Comparison of ENCODE assay signal across 22 cellular contexts in the genomic region with DNA sequence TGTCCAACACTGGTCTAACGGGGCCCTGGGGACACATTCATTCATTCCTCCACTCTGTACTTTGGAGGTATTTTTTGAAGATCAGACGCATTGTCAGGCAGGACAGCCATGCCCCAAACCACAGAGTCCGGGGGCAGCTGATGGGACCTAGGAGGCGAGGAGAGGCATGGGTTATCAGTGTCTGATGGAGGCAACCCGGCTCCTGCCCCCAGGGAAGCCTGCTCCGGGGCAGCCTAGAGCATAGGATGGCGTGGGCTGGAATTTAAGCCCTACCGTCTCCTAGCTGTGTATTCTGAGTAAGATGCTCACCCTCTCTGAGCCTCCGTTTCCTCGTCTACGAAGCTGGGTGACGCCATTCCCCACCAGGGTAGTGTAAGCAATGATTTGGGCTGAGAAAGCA. TPM values are rescaled to one million over a fixed set of nuclear protein-coding genes. Genes with fewer than 3 reads are reported as not detected.
DNase-seq lines count a peak whose midpoint lies in the region; ATAC-seq, FAIRE-seq and TF ChIP-seq lines count a peak whose summit lies in the region.
"Had no signal": no experiment of that assay in that cellular context is flagged by ENCODE, and none has a peak within 500 bp of the region (broad histone marks: within the 10 kb centered on the region; RNA-seq: fewer than 3 reads in every experiment).

No MANE protein-coding gene starts in this region.

- no peak overlapping the region for H3K27ac Mint-ChIP-seq in natural killer cell treated with Interleukin-12 subunit alpha and Interleukin-12 subunit beta and Interleukin-15 and Interleukin-18, amount 100 ng/mL, for 72 hours
- H3K27ac Mint-ChIP-seq in neural progenitor cell: no peak overlapping the region

- no peak overlapping the region for H3K4me3 ChIP-seq in HepG2 (replicated peaks in 1 of 3; ENCODE audit: insufficient read depth in 1 of 3, low read depth in 2 of 3, low read length in 3 of 3)
- no peak overlapping the region for H3K4me3 ChIP-seq in osteoblast (ENCODE audit: insufficient read depth, low read length)
- no peak overlapping the region for H3K4me3 ChIP-seq in testis
- H3K4me3 ChIP-seq in neural progenitor cell: no peak overlapping the region
- H3K4me3 ChIP-seq: BLaER1, MG63 had no signal

- H3K9ac ChIP-seq in HepG2 (ENCODE audit: insufficient read depth, low read depth, low read length) (no peak overlapping the region), neural progenitor cell (no peak overlapping the region)
- H3K9ac ChIP-seq: BLaER1 had no signal

- H3K27me3 ChIP-seq in HepG2 (ENCODE audit: control insufficient read depth in 1 of 2, insufficient read depth in 2 of 2, low read length in 2 of 2): peaks cover 1 to 6% of the 10 kb centered on the region in 2 experiments; a peak in 2 of 5 replicates
- H3K27me3 ChIP-seq in osteoblast (ENCODE audit: insufficient read depth, low read length): no peaks in the 10 kb centered on the region
- no peaks in the 10 kb centered on the region for H3K27me3 ChIP-seq in testis
- H3K27me3 ChIP-seq in neural progenitor cell: no peaks in the 10 kb centered on the region
- H3K27me3 ChIP-seq: BLaER1, MG63 had no signal

- no peak overlapping the region for H3K4me3 Mint-ChIP-seq in natural killer cell treated with Interleukin-12 subunit alpha and Interleukin-12 subunit beta and Interleukin-15 and Interleukin-18, amount 100 ng/mL, for 72 hours
- no peak overlapping the region for H3K4me3 Mint-ChIP-seq in neural progenitor cell
- H3K4me3 Mint-ChIP-seq: CD4-positive, CD25-positive, alpha-beta regulatory T cell had no signal

- FAIRE-seq in HepG2 (lab: Jason Lieb, UNC): no peak
- FAIRE-seq: A204.1, GM19239, H54 had no signal

- WGBS in HepG2 (ENCODE audit: low lambda C conversion rate): 46% methylated on average over 9 of the region's 12 CpGs
- WGBS in testis, 2 donors: 88 to 98% methylated on average over 10 to 12 of the region's 12 CpGs

- no peak for TF ChIP-seq RAD21 in HepG2 (CRISPR knock-in tag; IDR thresholded peaks at IDR 0.05)

- H3K27ac ChIP-seq in RWPE1: peak overlapping the region; percentile 63
- H3K27ac ChIP-seq in HepG2 (ENCODE audit: extremely low read length, insufficient read depth, low read length): no peak overlapping the region
- no peak overlapping the region for H3K27ac ChIP-seq in osteoblast (ENCODE audit: low read depth, low read length)
- H3K27ac ChIP-seq in testis: no peak overlapping the region
- no peak overlapping the region for H3K27ac ChIP-seq in neural progenitor cell
- H3K27ac ChIP-seq: BLaER1 had no signal

- TF ChIP-seq CTCF in RWPE1 (conservative IDR thresholded peaks at IDR 0.05; ENCODE audit: low read depth) (no peak), HepG2 (CRISPR knock-in tag; IDR thresholded peaks at IDR 0.05) (no peak), osteoblast (IDR thresholded peaks at IDR 0.05; ENCODE audit: extremely low read depth, low read depth, low read length) (no peak), testis (IDR thresholded peaks at IDR 0.05) (no peak), neural progenitor cell (IDR thresholded peaks at IDR 0.05) (no peak)

- in situ Hi-C loops in HepG2 (cut with HindIII; ENCODE audit: extremely low pct_ligation_motif_present, low pct_unique_long_range_greater_than_20kb): no loop called here

- H3K4me2 ChIP-seq in HepG2 (ENCODE audit: low read depth, low read length) (no peak overlapping the region), osteoblast (ENCODE audit: insufficient read depth, low read length) (no peak overlapping the region), neural progenitor cell (no peak overlapping the region)

- TF ChIP-seq POLR2A in HepG2 (IDR thresholded peaks at IDR 0.05; ENCODE audit: insufficient read depth in 1 of 2, low read depth in 2 of 2, low read length in 2 of 2): no peak
- no peak for TF ChIP-seq POLR2A in testis (IDR thresholded peaks at IDR 0.05)

- H2AFZ ChIP-seq in HepG2 (ENCODE audit: low read length): no peak overlapping the region
- H2AFZ ChIP-seq in osteoblast (ENCODE audit: low read length): no peak overlapping the region
- H2AFZ ChIP-seq in neural progenitor cell (replicated peaks): no peak overlapping the region

- BruUV-seq in HepG2 (replicated peaks; lab: Mats Ljungman, UMichigan): no TSS peak

- H3K4me1 ChIP-seq in HepG2 (ENCODE audit: insufficient read depth, low read length): peaks cover 4% of the 10 kb centered on the region
- peaks cover 10% of the 10 kb centered on the region for H3K4me1 ChIP-seq in osteoblast (ENCODE audit: insufficient read depth, low read length)
- H3K4me1 ChIP-seq in testis: no peaks in the 10 kb centered on the region
- no peaks in the 10 kb centered on the region for H3K4me1 ChIP-seq in neural progenitor cell

- no peaks in the 10 kb centered on the region for H3K79me2 ChIP-seq in HepG2 (ENCODE audit: insufficient read depth, low read length)
- H3K79me2 ChIP-seq in osteoblast (ENCODE audit: insufficient read depth, low read length): no peaks in the 10 kb centered on the region
- H3K79me2 ChIP-seq in neural progenitor cell (ENCODE audit: low read depth): no peaks in the 10 kb centered on the region

- no peak for ATAC-seq in HepG2
- ATAC-seq in HG03025 (IDR thresholded peaks at IDR 0.05; ENCODE audit: low FRiP score, unreplicated experiment): no peak
- ATAC-seq in natural killer cell treated with Interleukin-12 subunit alpha and Interleukin-12 subunit beta and Interleukin-15 and Interleukin-18, amount 100 ng/mL, for 72 hours: no peak

- H4K20me1 ChIP-seq in HepG2 (ENCODE audit: insufficient read depth, low read length) (no peaks in the 10 kb centered on the region), osteoblast (ENCODE audit: insufficient read depth, low read length) (no peaks in the 10 kb centered on the region), neural progenitor cell (ENCODE audit: low read depth) (no peaks in the 10 kb centered on the region)
- H4K20me1 ChIP-seq: BLaER1 had no signal

- intact Hi-C loops in HepG2 (cut with micrococcal nuclease; ENCODE audit: unreplicated experiment): no loop called here
- intact Hi-C loops in testis (cut with DNase I; ENCODE audit: low total_unique reads): no loop called here

- no peaks in the 10 kb centered on the region for H3K9me3 Mint-ChIP-seq in natural killer cell treated with Interleukin-12 subunit alpha and Interleukin-12 subunit beta and Interleukin-15 and Interleukin-18, amount 100 ng/mL, for 72 hours
- peaks cover 2% of the 10 kb centered on the region for H3K9me3 Mint-ChIP-seq in neural progenitor cell

- TF ChIP-seq EP300 in HepG2 (IDR thresholded peaks at IDR 0.05; ENCODE audit: low read depth in 2 of 2, low read length in 2 of 2) (no peak), HepG2 (CRISPR knock-in tag; IDR thresholded peaks at IDR 0.05; ENCODE audit: borderline replicate concordance) (no peak)

- H3K36me3 ChIP-seq in HepG2 (replicated peaks in 1 of 2; ENCODE audit: control insufficient read depth in 1 of 2, insufficient read depth in 2 of 2, low read length in 2 of 2) (no peaks in the 10 kb centered on the region), osteoblast (ENCODE audit: insufficient read depth, low read length) (no peaks in the 10 kb centered on the region), testis (ENCODE audit: low read depth, missing control alignments) (no peaks in the 10 kb centered on the region), neural progenitor cell (no peaks in the 10 kb centered on the region)
- H3K36me3 ChIP-seq: BLaER1, MG63 had no signal

- H3F3A ChIP-seq in neural progenitor cell (ENCODE audit: low read depth): no peaks in the 10 kb centered on the region

- H3K9me3 ChIP-seq in HepG2 (ENCODE audit: low read length) (no peaks in the 10 kb centered on the region), osteoblast (ENCODE audit: low read depth, low read length) (no peaks in the 10 kb centered on the region), testis (no peaks in the 10 kb centered on the region), neural progenitor cell (ENCODE audit: low read depth) (no peaks in the 10 kb centered on the region)
- H3K9me3 ChIP-seq: BLaER1, MG63 had no signal

- POLR2A ChIA-PET in RWPE1 (lab: Yijun Ruan, JAX; ENCODE audit: low non-redundant PET) (no interaction called here), HepG2 (lab: Yijun Ruan, JAX) (no interaction called here)

- peaks cover 0 to 2% of the 10 kb centered on the region in 2 donors for H3K4me1 Mint-ChIP-seq in natural killer cell treated with Interleukin-12 subunit alpha and Interleukin-12 subunit beta and Interleukin-15 and Interleukin-18, amount 100 ng/mL, for 72 hours (ENCODE audit: low read depth in 2 of 2)
- peaks cover 15% of the 10 kb centered on the region for H3K4me1 Mint-ChIP-seq in neural progenitor cell
- H3K4me1 Mint-ChIP-seq: CD4-positive, CD25-positive, alpha-beta regulatory T cell had no signal

- no peaks in the 10 kb centered on the region for H3K36me3 Mint-ChIP-seq in natural killer cell treated with Interleukin-12 subunit alpha and Interleukin-12 subunit beta and Interleukin-15 and Interleukin-18, amount 100 ng/mL, for 72 hours
- H3K36me3 Mint-ChIP-seq in neural progenitor cell: no peaks in the 10 kb centered on the region
- H3K36me3 Mint-ChIP-seq: CD4-positive, CD25-positive, alpha-beta regulatory T cell had no signal

- CTCF ChIA-PET in RWPE1 (lab: Yijun Ruan, JAX) (interaction anchor here (0.6 to 1.5 kb wide), 2 partner anchors 19 to 54 kb away, joined by 3 to 6 read pairs; no protein-coding TSS in a partner anchor), HepG2 (lab: Yijun Ruan, JAX; ENCODE audit: low intra/inter-chr PET ratio, low total read pairs) (no interaction called here)

- H3K27me3 Mint-ChIP-seq in natural killer cell treated with Interleukin-12 subunit alpha and Interleukin-12 subunit beta and Interleukin-15 and Interleukin-18, amount 100 ng/mL, for 72 hours: no peaks in the 10 kb centered on the region
- H3K27me3 Mint-ChIP-seq in neural progenitor cell (ENCODE audit: insufficient read depth, low read depth): peaks cover 6% of the 10 kb centered on the region
- H3K27me3 Mint-ChIP-seq: CD4-positive, CD25-positive, alpha-beta regulatory T cell had no signal

- no peak for DNase-seq in RWPE1 (ENCODE audit: low spot score)
- no peak for DNase-seq in HepG2 (ENCODE audit: low spot score)
- DNase-seq in osteoblast (ENCODE audit: insufficient read length, low spot score, missing footprints): peak; percentile 0
- peak; percentile 0 for DNase-seq in testis
- no peak for DNase-seq in natural killer cell treated with Interleukin-12 subunit alpha and Interleukin-12 subunit beta and Interleukin-15 and Interleukin-18, amount 100 ng/mL, for 72 hours (ENCODE audit: low spot score)
- DNase-seq in neural progenitor cell (ENCODE audit: low spot score): no peak
- DNase-seq: CD4-positive, CD25-positive, alpha-beta regulatory T cell; KG1; MG63; NCI-H1694; NCI-H2029 treated with DMSO at 0.1 percent for 48 hours; NCI-H2227 treated with DMSO at 0.1 percent for 48 hours; RPMI8226; SHP77 had no signal

RNA-seq across cellular contexts. Expression of a gene that starts 55.4 kb away (rescaled TPM):
- total RNA-seq in HepG2 (2016; rRNA removed; fragmentation: Illumina TruSeq; extraction: Trizol) (0.08 and 0.15 TPM in 2 replicates), osteoblast (69.1 and 113 TPM in 2 replicates), testis (10 to 100 TPM; 24.6 to 35.2 TPM), neural progenitor cell (ENCODE audit: low replicate concordance) (0.47 and 1.1 TPM in 2 replicates)
- not detected in 2 replicates for total RNA-seq in HepG2 (2016; cell fraction: cytosol; rRNA removed; fragmentation: Illumina TruSeq; extraction: Trizol; ENCODE audit: low read depth)
- total RNA-seq in HepG2 (2016; cell fraction: insoluble cytoplasmic fraction; rRNA removed; fragmentation: Illumina TruSeq; extraction: Trizol): 0.12 and 0.15 TPM in 2 replicates
- 0.10 TPM in 1 of 2 replicates, not detected in the other for total RNA-seq in HepG2 (2016; cell fraction: membrane; rRNA removed; fragmentation: Illumina TruSeq; extraction: Trizol)
- total RNA-seq in HepG2 (2016; cell fraction: nucleus; rRNA removed; fragmentation: Illumina TruSeq; extraction: Trizol): not detected in 2 replicates
- polyA plus RNA-seq in HepG2 (2011; rRNA removed) (0.37 and 0.46 TPM in 2 replicates), testis (ENCODE audit: insufficient read depth, low read depth, low replicate concordance) (55.9 TPM)
- polyA plus RNA-seq in HepG2 (2011; cell fraction: cytosol; rRNA removed): 0.28 and 0.43 TPM in 2 replicates
- polyA plus RNA-seq in HepG2 (2011; cell fraction: nucleus; rRNA removed): 0.21 and 0.71 TPM in 2 replicates
- 0.24 and 0.31 TPM in 2 replicates for polyA plus RNA-seq in HepG2 (2012)
- polyA plus RNA-seq in HepG2 (2016; cell fraction: cytosol; fragmentation: Illumina TruSeq; extraction: Trizol; ENCODE audit: low read depth): 0.03 and 0.06 TPM in 2 replicates
- polyA plus RNA-seq in HepG2 (2016; cell fraction: insoluble cytoplasmic fraction; fragmentation: Illumina TruSeq; extraction: Trizol; ENCODE audit: low read depth): 0.22 and 0.34 TPM in 2 replicates
- polyA plus RNA-seq in HepG2 (2016; cell fraction: membrane; fragmentation: Illumina TruSeq; extraction: Trizol; ENCODE audit: low read depth): 0.05 and 0.07 TPM in 2 replicates
- 0.33 TPM in 2 replicates for polyA plus RNA-seq in HepG2 (2016; cell fraction: nucleus; fragmentation: Illumina TruSeq; extraction: Trizol; ENCODE audit: insufficient read depth, low read depth)
- polyA minus RNA-seq in HepG2 (2011; rRNA and poly(A)+ RNA removed; ENCODE audit: low replicate concordance): 0.05 and 0.12 TPM in 2 replicates
- 0.62 TPM in 1 of 2 replicates, not detected in the other for polyA minus RNA-seq in HepG2 (2011; cell fraction: cytosol; rRNA and poly(A)+ RNA removed)
- not detected in 2 replicates for polyA minus RNA-seq in HepG2 (2011; cell fraction: nucleus; rRNA and poly(A)+ RNA removed)
- total RNA-seq in natural killer cell treated with Interleukin-12 subunit alpha and Interleukin-12 subunit beta and Interleukin-15 and Interleukin-18, amount 100 ng/mL, for 72 hours: under 1 TPM in 1 of 2 donors, not detected in 1; 0.10 TPM
- total RNA-seq: HT1080, NCI-H460, SK-MEL-5 had no signal
- polyA plus RNA-seq: CD4-positive, CD25-positive, alpha-beta regulatory T cell had no signal

Comparison
In these comparisons a context has a peak if more than half of its experiments do, and no peak if none do; other contexts are left out.
1. DNase-seq: peak in osteoblast (single experiment) and testis (single experiment); none in RWPE1 (single experiment), HepG2 (single experiment), natural killer cell treated with Interleukin-12 subunit alpha and Interleukin-12 subunit beta and Interleukin-15 and Interleukin-18, amount 100 ng/mL, for 72 hours (single experiment) and neural progenitor cell (single experiment).
2. RNA of a gene that starts 55.4 kb away (total RNA-seq): 69.1 to 113 TPM in osteoblast and 24.6 to 35.2 TPM in testis; 0.47 to 1.1 TPM in neural progenitor cell, 0.08 to 0.15 TPM in HepG2 and 0.10 TPM in natural killer cell treated with Interleukin-12 subunit alpha and Interleukin-12 subunit beta and Interleukin-15 and Interleukin-18, amount 100 ng/mL, for 72 hours; every median in the first group is over 10 times any median in the second.